Comparison of ENCODE assay signal across 6 cellular contexts in the genomic region with DNA sequence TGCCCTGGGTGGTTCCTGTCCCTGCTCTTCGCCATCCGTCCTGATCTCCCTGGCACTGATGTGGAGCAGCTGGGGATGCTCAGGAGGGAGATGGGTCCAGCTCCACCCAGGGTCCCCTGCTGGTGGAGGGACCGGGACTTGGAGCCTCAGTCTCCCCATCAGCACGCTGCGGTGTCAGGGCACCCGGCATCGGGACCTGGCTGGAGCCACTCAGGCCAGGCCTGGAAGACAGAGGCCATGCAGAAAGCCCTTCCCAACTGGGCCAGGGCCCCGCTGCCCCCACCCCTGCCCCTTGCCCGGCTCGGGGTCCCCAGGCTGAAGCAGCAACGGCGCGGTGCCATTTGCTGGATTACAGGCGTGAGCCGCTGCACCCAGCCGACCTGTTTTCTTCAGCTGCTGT. TPM values are rescaled to one million over a fixed set of nuclear protein-coding genes. Genes with fewer than 3 reads are reported as not detected.
"Had no signal": no experiment of that assay in that cellular context is flagged by ENCODE, and none has a peak within 500 bp of the region (broad histone marks: within the 10 kb centered on the region; RNA-seq: fewer than 3 reads in every experiment).

No MANE protein-coding gene starts in this region.

- H2AFZ ChIP-seq: GM23248 had no signal

- FAIRE-seq: H54 had no signal

- H3K4me3 Mint-ChIP-seq: H9, IgD-negative memory B cell had no signal

- H3K27ac Mint-ChIP-seq: H9 had no signal

- H3K27ac ChIP-seq: GM23248 had no signal

- H3K27me3 Mint-ChIP-seq: IgD-negative memory B cell had no signal

- H3K9ac ChIP-seq: GM23248 had no signal

- H3K4me3 ChIP-seq: GM23248 had no signal

- DNase-seq: GM23248, GOT3, H9, HCEC 1CT had no signal

- H3K4me1 Mint-ChIP-seq: H9 had no signal

RNA-seq across cellular contexts. Expression of gene ENTPD8, which starts 58.3 kb away (rescaled TPM):
- total RNA-seq: GM23248 had no signal
- polyA plus RNA-seq: GM23248, IgD-negative memory B cell had no signal
